Comparison of ENCODE assay signal across 10 cellular contexts in genomic region chrY:9516287-9516686, GRCh38. TPM values are rescaled to one million over a fixed set of nuclear protein-coding genes. Genes with fewer than 3 reads are reported as not detected.
"Had no signal": no experiment of that assay in that cellular context is flagged by ENCODE, and none has a peak within 500 bp of the region (broad histone marks: within the 10 kb centered on the region; RNA-seq: fewer than 3 reads in every experiment).

No MANE protein-coding gene starts in this region.

RNA-seq across cellular contexts. Expression of gene TSPY10, which starts 11.4 kb away (rescaled TPM):
- total RNA-seq: OCI-LY7, PC-3, PC-9, Peyer's patch, Right ventricle myocardium inferior, RPMI7951, SJCRH30, SJSA1, SK-MEL-5 had no signal
- polyA plus RNA-seq: SK-N-SH had no signal

RNA-seq across cellular contexts. Expression of gene TSPY9, which starts 29.2 kb away (rescaled TPM):
- total RNA-seq: OCI-LY7, PC-3, PC-9, Peyer's patch, Right ventricle myocardium inferior, RPMI7951, SJCRH30, SJSA1, SK-MEL-5 had no signal
- polyA plus RNA-seq: SK-N-SH had no signal

RNA-seq across cellular contexts. Expression of gene TSPY1, which starts 49.5 kb away (rescaled TPM):
- total RNA-seq: OCI-LY7, PC-3, PC-9, Peyer's patch, Right ventricle myocardium inferior, RPMI7951, SJCRH30, SK-MEL-5 had no signal
- polyA plus RNA-seq: SK-N-SH had no signal
